ENCODE assay signal across 19 cellular contexts in genomic region chr13:88651531-88651930, GRCh38.
"Had no signal": no experiment of that assay in that cellular context is flagged by ENCODE, and none has a peak within 500 bp of the region (broad histone marks: within the 10 kb centered on the region; RNA-seq: fewer than 3 reads in every experiment).

No MANE protein-coding gene starts in this region.

- H3K4me3 ChIP-seq: breast epithelium, dorsolateral prefrontal cortex, lower lobe of right lung, tibial artery, uterus had no signal

- H3K9me3 ChIP-seq: lower lobe of right lung, neutrophil, tibial artery, uterus had no signal

- FAIRE-seq: endometrium had no signal

- H3K27ac ChIP-seq: breast epithelium, dorsolateral prefrontal cortex, foreskin keratinocyte, lower lobe of right lung, neutrophil, tibial artery, uterus, VCaP had no signal

- H3K4me1 ChIP-seq: breast epithelium, foreskin keratinocyte, lower lobe of right lung, tibial artery, uterus had no signal

- H3K36me3 ChIP-seq: lower lobe of right lung, neutrophil, tibial artery had no signal

- ATAC-seq: foreskin keratinocyte; left cardiac atrium; lower lobe of right lung; naive thymus-derived CD8-positive, alpha-beta T cell had no signal

- H3K27me3 ChIP-seq: breast epithelium, dorsolateral prefrontal cortex, foreskin keratinocyte, neutrophil, tibial artery, uterus had no signal

- DNase-seq: activated CD4-positive, alpha-beta T cell treated with anti-CD3 and anti-CD28 coated beads, Interleukin-2, amount 10 ng/mL, durations not matched to agents 24 days and 14 days; activated CD8-positive, alpha-beta memory T cell treated with anti-CD3 and anti-CD28 coated beads for 24 hours; activated naive CD8-positive, alpha-beta T cell treated with anti-CD3 and anti-CD28 coated beads, Interleukin-2, amount 10 ng/mL, durations not matched to agents 7 days and 5 days; anterior cingulate cortex; dorsolateral prefrontal cortex; head of caudate nucleus; left cardiac atrium; lower lobe of right lung; naive thymus-derived CD8-positive, alpha-beta T cell; retina; stimulated activated CD4-positive, alpha-beta T cell treated with anti-CD3 and anti-CD28 coated beads, Interleukin-4, amount 100 ng/mL, for 4 hours; T1000; tibial artery; uterus had no signal
